In the genomic region with DNA sequence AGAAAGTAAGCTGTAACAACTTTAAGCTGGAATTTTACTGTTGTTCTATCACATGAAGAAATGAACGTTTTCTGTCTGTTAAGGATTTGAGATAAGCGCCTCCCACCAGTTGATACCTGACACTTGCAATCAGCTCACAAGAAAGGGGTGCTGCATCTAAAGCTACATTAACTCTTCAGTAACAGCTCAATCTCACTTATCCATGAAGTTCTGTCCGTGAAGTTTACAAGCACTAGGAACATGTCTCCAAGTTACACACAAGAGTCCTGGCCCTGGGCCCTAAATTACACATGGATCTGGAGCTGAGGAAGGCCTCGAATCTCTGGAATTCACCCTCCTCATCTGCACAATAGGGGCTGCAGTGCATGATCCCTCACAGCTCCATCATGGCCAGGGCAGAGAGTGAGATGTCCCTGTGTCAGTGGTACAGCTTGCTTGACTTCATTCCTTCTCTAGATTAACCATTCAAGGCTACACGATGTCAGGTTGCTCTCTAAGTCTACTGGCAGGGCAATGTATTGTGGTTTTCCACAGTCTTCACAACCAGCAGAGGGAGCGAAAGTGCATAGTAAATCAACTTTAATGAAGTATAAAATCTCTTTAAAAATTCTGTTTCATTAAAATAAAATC, we compare ENCODE assay signal across 8 cellular contexts.
DNase-seq lines count a peak whose midpoint lies in the region; ATAC-seq, FAIRE-seq and TF ChIP-seq lines count a peak whose summit lies in the region.

No MANE protein-coding gene starts in this region.

- in situ Hi-C loops in K562 (cut with MboI) = no loop called here

- H3K27me3 ChIP-seq in Caco-2 (replicated peaks; ENCODE audit: control insufficient read depth, insufficient read depth, low read length) (no peaks in the 10 kb centered on the region), K562 (ENCODE audit: control insufficient read depth in 2 of 2, insufficient read depth in 2 of 2, low read length in 2 of 2) (no peaks in the 10 kb centered on the region), lower lobe of right lung (ENCODE audit: low read depth) (no peaks in the 10 kb centered on the region)

- peak overlapping the region; percentile 91 for H2AFZ ChIP-seq in K562 (ENCODE audit: low read depth, low read length)

- no peaks in the 10 kb centered on the region for H3K9me3 ChIP-seq in Caco-2
- H3K9me3 ChIP-seq in KOPT-K1 (ENCODE audit: insufficient read depth, low read length, poor library complexity, severe bottlenecking) = no peaks in the 10 kb centered on the region
- no peaks in the 10 kb centered on the region for H3K9me3 ChIP-seq in K562 (replicated peaks; ENCODE audit: control insufficient read depth, insufficient read depth, low read depth, low read length)
- no peaks in the 10 kb centered on the region for H3K9me3 ChIP-seq in lower lobe of right lung

- peaks cover 8% of the 10 kb centered on the region for H3K4me1 Mint-ChIP-seq in Caco-2 (ENCODE audit: low read depth, unreplicated experiment)

- H3K4me2 ChIP-seq in K562 (ENCODE audit: insufficient read depth, low read length) = peak overlapping the region; percentile 44

- H3K27ac Mint-ChIP-seq in Caco-2 (ENCODE audit: unreplicated experiment) = no peak overlapping the region

- CTCF ChIA-PET in Caco-2 (lab: Charles Lee) (interaction anchor here (0.6 to 1.4 kb wide), 3 partner anchors 60 to 284 kb away, joined by 3 to 4 read pairs (median 4); no protein-coding TSS in a partner anchor), K562 (lab: Yijun Ruan, JAX; ENCODE audit: low intra/inter-chr PET ratio) (interaction anchor here (1.7 kb wide), 1 partner anchor 303 kb away, joined by 8 read pairs; no protein-coding TSS in a partner anchor)

- H3K27ac ChIP-seq in KOPT-K1 (ENCODE audit: low read depth, low read length, poor library complexity, severe bottlenecking) = peak overlapping the region; percentile 60
- H3K27ac ChIP-seq in K562 (ENCODE audit: extremely low read depth, low read depth, low read length) = peak overlapping the region; percentile 3; the same call in 1 of the 3 replicates
- no peak overlapping the region for H3K27ac ChIP-seq in lower lobe of right lung

- no peaks in the 10 kb centered on the region for H3K79me2 ChIP-seq in K562 (ENCODE audit: control insufficient read depth, insufficient read depth, low read length)

- H3K9ac ChIP-seq in K562 (ENCODE audit: insufficient read depth in 1 of 2, low read depth in 2 of 2, low read length in 2 of 2) = no peak overlapping the region

- intact Hi-C loops in Caco-2 (cut with micrococcal nuclease; ENCODE audit: unreplicated experiment) (loop anchor here (1.0 kb wide), 2 partner anchors 303 to 481 kb away; no protein-coding TSS in a partner anchor), K562 (cut with micrococcal nuclease) (loop anchor here (5.0 kb wide), 1 partner anchor 106 kb away; no protein-coding TSS in a partner anchor), lower lobe of right lung (cut with DNase I) (no loop called here)

- H3K9me3 Mint-ChIP-seq in Caco-2 (ENCODE audit: unreplicated experiment) = no peaks in the 10 kb centered on the region

- TF ChIP-seq CTCF in Caco-2 (IDR thresholded peaks at IDR 0.05; ENCODE audit: insufficient read depth in 1 of 2, low read depth in 1 of 2, low read length in 1 of 2, severe bottlenecking in 1 of 2, unreplicated experiment in 1 of 2) (peak; percentile 34 to 37), K562 (IDR thresholded peaks at IDR 0.05 in 2 of 3, conservative IDR thresholded peaks at IDR 0.05 in 1 of 3; ENCODE audit: insufficient read depth in 2 of 3, low read depth in 1 of 3, low read length in 3 of 3) (peak; percentile 38 to 60 (median 44); a peak in 4 of 6 replicates), lower lobe of right lung (IDR thresholded peaks at IDR 0.05) (peak; percentile 19)

- H3K4me3 ChIP-seq in Caco-2 (ENCODE audit: low read depth, low read length) (no peak overlapping the region), K562 (no peak overlapping the region), lower lobe of right lung (no peak overlapping the region)

- ATAC-seq in K562 (peak; percentile 93), lower lobe of right lung (peak; percentile 9 to 20), GM18519 (IDR thresholded peaks at IDR 0.05; ENCODE audit: low FRiP score, unreplicated experiment) (no peak), HG03097 (IDR thresholded peaks at IDR 0.05; ENCODE audit: low FRiP score, unreplicated experiment) (no peak)
- ATAC-seq in stimulated activated naive CD8-positive, alpha-beta T cell treated with anti-CD3 and anti-CD28 coated beads, Interleukin-15, Interleukin-2, amounts not matched to agents 100 U/mL and 50 U/mL, for 24 hours = no peak

- no peaks in the 10 kb centered on the region for H3K4me1 ChIP-seq in Caco-2
- H3K4me1 ChIP-seq in K562 (replicated peaks in 1 of 2; ENCODE audit: control insufficient read depth in 2 of 2, insufficient read depth in 2 of 2, low read length in 2 of 2) = peaks cover 0 to 11% of the 10 kb centered on the region in 2 experiments; a peak in 3 of 5 replicates
- no peaks in the 10 kb centered on the region for H3K4me1 ChIP-seq in lower lobe of right lung

- POLR2A ChIA-PET in Caco-2 (lab: Charles Lee) = no interaction called here
- POLR2A ChIA-PET in K562 (lab: Yijun Ruan, JAX) = interaction anchor here (0.7 to 1.3 kb wide), 2 partner anchors 290 to 731 kb away, joined by 3 to 4 read pairs; no protein-coding TSS in a partner anchor

- no peaks in the 10 kb centered on the region for H3K36me3 Mint-ChIP-seq in Caco-2 (ENCODE audit: insufficient read depth, unreplicated experiment)

- TF ChIP-seq POLR2A in K562 (conservative IDR thresholded peaks at IDR 0.05) = no peak

- DNase-seq in Caco-2 (peak; percentile 35 to 42), K562 (ENCODE audit: extremely low read depth in 1 of 4, low spot score in 3 of 4) (peak in 2 of 4 experiments; percentile 22 to 58), lower lobe of right lung (no peak)
- no peak for DNase-seq in effector CD4-positive, alpha-beta T cell
- no peak for DNase-seq in stimulated activated naive CD8-positive, alpha-beta T cell treated with anti-CD3 and anti-CD28 coated beads, Interleukin-15, Interleukin-2, amounts not matched to agents 100 U/mL and 50 U/mL, for 24 hours

- H3K4me3 Mint-ChIP-seq in Caco-2 (ENCODE audit: unreplicated experiment) = no peak overlapping the region

- no peaks in the 10 kb centered on the region for H3K27me3 Mint-ChIP-seq in Caco-2 (ENCODE audit: insufficient read depth, unreplicated experiment)

- H3K9me1 ChIP-seq in K562 (ENCODE audit: control insufficient read depth, insufficient read depth, low read length) = no peaks in the 10 kb centered on the region

- no peaks in the 10 kb centered on the region for H4K20me1 ChIP-seq in K562 (replicated peaks; ENCODE audit: control insufficient read depth, insufficient read depth, low read length)

- TF ChIP-seq RAD21 in K562 (CRISPR knock-in tag; conservative IDR thresholded peaks at IDR 0.05 in 1 of 2, IDR thresholded peaks at IDR 0.05 in 1 of 2) = peak; percentile 65 to 70

- WGBS in K562 (ENCODE audit: insufficient coverage, low coverage, missing lambda C conversion rate) = 15% methylated on average over 6 of the region's 6 CpGs

- TF ChIP-seq EP300 in K562 (IDR thresholded peaks at IDR 0.05; ENCODE audit: low read length) = no peak

- H3K36me3 ChIP-seq in Caco-2 (ENCODE audit: control insufficient read depth, insufficient read depth, low read length) = no peaks in the 10 kb centered on the region
- no peaks in the 10 kb centered on the region for H3K36me3 ChIP-seq in KOPT-K1 (ENCODE audit: insufficient read depth, low read length)
- no peaks in the 10 kb centered on the region for H3K36me3 ChIP-seq in K562 (ENCODE audit: control insufficient read depth, insufficient read depth, low read length)
- H3K36me3 ChIP-seq in lower lobe of right lung = no peaks in the 10 kb centered on the region

- FAIRE-seq in K562 (lab: Jason Lieb, UNC) = peak; percentile 86

- BruUV-seq in Caco-2 (replicated peaks; lab: Mats Ljungman, UMichigan) = no TSS peak
- BruUV-seq in K562 (replicated peaks; lab: Mats Ljungman, UMichigan) = no TSS peak

TF ChIP-seq in K562, 482 proteins besides CTCF, POLR2A, EP300 and RAD21 (continues in another document):
- TF ChIP-seq, protein P1, sequence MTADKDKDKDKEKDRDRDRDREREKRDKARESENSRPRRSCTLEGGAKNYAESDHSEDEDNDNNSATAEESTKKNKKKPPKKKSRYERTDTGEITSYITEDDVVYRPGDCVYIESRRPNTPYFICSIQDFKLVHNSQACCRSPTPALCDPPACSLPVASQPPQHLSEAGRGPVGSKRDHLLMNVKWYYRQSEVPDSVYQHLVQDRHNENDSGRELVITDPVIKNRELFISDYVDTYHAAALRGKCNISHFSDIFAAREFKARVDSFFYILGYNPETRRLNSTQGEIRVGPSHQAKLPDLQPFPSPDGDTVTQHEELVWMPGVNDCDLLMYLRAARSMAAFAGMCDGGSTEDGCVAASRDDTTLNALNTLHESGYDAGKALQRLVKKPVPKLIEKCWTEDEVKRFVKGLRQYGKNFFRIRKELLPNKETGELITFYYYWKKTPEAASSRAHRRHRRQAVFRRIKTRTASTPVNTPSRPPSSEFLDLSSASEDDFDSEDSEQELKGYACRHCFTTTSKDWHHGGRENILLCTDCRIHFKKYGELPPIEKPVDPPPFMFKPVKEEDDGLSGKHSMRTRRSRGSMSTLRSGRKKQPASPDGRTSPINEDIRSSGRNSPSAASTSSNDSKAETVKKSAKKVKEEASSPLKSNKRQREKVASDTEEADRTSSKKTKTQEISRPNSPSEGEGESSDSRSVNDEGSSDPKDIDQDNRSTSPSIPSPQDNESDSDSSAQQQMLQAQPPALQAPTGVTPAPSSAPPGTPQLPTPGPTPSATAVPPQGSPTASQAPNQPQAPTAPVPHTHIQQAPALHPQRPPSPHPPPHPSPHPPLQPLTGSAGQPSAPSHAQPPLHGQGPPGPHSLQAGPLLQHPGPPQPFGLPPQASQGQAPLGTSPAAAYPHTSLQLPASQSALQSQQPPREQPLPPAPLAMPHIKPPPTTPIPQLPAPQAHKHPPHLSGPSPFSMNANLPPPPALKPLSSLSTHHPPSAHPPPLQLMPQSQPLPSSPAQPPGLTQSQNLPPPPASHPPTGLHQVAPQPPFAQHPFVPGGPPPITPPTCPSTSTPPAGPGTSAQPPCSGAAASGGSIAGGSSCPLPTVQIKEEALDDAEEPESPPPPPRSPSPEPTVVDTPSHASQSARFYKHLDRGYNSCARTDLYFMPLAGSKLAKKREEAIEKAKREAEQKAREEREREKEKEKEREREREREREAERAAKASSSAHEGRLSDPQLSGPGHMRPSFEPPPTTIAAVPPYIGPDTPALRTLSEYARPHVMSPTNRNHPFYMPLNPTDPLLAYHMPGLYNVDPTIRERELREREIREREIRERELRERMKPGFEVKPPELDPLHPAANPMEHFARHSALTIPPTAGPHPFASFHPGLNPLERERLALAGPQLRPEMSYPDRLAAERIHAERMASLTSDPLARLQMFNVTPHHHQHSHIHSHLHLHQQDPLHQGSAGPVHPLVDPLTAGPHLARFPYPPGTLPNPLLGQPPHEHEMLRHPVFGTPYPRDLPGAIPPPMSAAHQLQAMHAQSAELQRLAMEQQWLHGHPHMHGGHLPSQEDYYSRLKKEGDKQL (CRISPR knock-in tag; IDR thresholded peaks at IDR 0.05; ENCODE audit: borderline replicate concordance) = no peak
- TF ChIP-seq FOS (IDR thresholded peaks at IDR 0.05; ENCODE audit: extremely low read depth, insufficient read length) = no peak

Comparison
In these comparisons a context has a peak if more than half of its experiments do, and no peak if none do; other contexts are left out.
1. DNase-seq: peak in Caco-2 (2 of 2); none in lower lobe of right lung (single experiment), effector CD4-positive, alpha-beta T cell (single experiment) and stimulated activated naive CD8-positive, alpha-beta T cell treated with anti-CD3 and anti-CD28 coated beads, Interleukin-15, Interleukin-2, amounts not matched to agents 100 U/mL and 50 U/mL, for 24 hours (single experiment).
2. ATAC-seq: peak in K562 (single experiment) and lower lobe of right lung (2 of 2); none in GM18519 (single experiment), HG03097 (single experiment) and stimulated activated naive CD8-positive, alpha-beta T cell treated with anti-CD3 and anti-CD28 coated beads, Interleukin-15, Interleukin-2, amounts not matched to agents 100 U/mL and 50 U/mL, for 24 hours (single experiment).
3. Peak in every context shown above with its lines, with median percentiles within 50 percentile points of each other: CTCF ChIP-seq.